22 cellular contexts compared by ENCODE assay signal in the genomic region with DNA sequence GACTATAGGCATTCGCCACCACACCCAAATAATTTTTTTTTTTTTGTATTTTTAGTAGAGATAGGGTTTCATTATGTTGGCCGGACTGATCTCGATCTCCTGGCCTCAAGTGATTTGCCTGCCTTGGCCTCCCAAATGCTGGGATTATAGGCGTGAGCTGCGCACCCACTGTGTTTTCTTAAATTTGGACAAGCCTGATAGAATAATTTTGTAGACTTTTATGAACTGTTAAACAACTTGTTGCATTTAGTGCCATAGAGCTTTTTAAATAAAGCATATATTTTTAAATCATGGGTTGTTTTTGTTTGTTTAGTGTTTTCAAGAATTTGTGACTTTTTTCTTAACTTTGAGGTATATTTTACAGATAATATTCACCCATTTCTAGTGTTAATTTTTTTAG. TPM values are rescaled to one million over a fixed set of nuclear protein-coding genes. Genes with fewer than 3 reads are reported as not detected.
A peak's percentile ranks its signal among the peaks of the same experiment; 100 is the strongest.
DNase-seq lines count a peak whose midpoint lies in the region; ATAC-seq and TF ChIP-seq lines count a peak whose summit lies in the region.
"Had no signal": no experiment of that assay in that cellular context is flagged by ENCODE, and none has a peak within 500 bp of the region (broad histone marks: within the 10 kb centered on the region; RNA-seq: fewer than 3 reads in every experiment).

No MANE protein-coding gene starts in this region.

- H3K4me3 Mint-ChIP-seq in WTC11 = peak overlapping the region; percentile 36
- H3K4me3 Mint-ChIP-seq in naive thymus-derived CD8-positive, alpha-beta T cell = peak overlapping the region in 8 of 10 donors; percentile 22 to 71 (median 52)

- no peak for ATAC-seq in WTC11
- no peak for ATAC-seq in naive thymus-derived CD8-positive, alpha-beta T cell
- ATAC-seq in left lung = no peak
- ATAC-seq in GM21447 (IDR thresholded peaks at IDR 0.05; ENCODE audit: unreplicated experiment) = no peak
- ATAC-seq in foreskin keratinocyte = no peak
- ATAC-seq: Panc1 had no signal

- H3K4me2 ChIP-seq in BLaER1 treated with 17β-estradiol and CSF1 and Interleukin-3, amounts not matched to agents 10 nM and 100 nM = peak overlapping the region; percentile 8 to 49 (median 36); a peak in 18 of 22 replicates
- peak overlapping the region; percentile 55 for H3K4me2 ChIP-seq in GM23248 (ENCODE audit: unreplicated experiment)

- CTCF ChIA-PET in WTC11 (lab: Charles Lee) = interaction anchor here (0.6 to 0.9 kb wide), 2 partner anchors 106 to 1873 kb away, joined by 3 to 7 read pairs; no protein-coding TSS in a partner anchor

- peaks cover 24% of the 10 kb centered on the region for H3K4me1 Mint-ChIP-seq in WTC11
- peaks cover 17 to 66% (median 48%) of the 10 kb centered on the region in 4 donors for H3K4me1 Mint-ChIP-seq in naive thymus-derived CD8-positive, alpha-beta T cell

- peak overlapping the region in 3 of 11 experiments; percentile 14 to 54 (median 15); a peak in 2 of 22 replicates for H3K9ac ChIP-seq in BLaER1 treated with 17β-estradiol and CSF1 and Interleukin-3, amounts not matched to agents 10 nM and 100 nM
- H3K9ac ChIP-seq in GM23248 = peak overlapping the region; percentile 24; the same call in 1 of the 2 replicates

- H3K27me3 Mint-ChIP-seq in WTC11 (ENCODE audit: low read depth) = no peaks in the 10 kb centered on the region
- no peaks in the 10 kb centered on the region for H3K27me3 Mint-ChIP-seq in naive thymus-derived CD8-positive, alpha-beta T cell

- H3K9me3 ChIP-seq in BLaER1 treated with 17β-estradiol and CSF1 and Interleukin-3, amounts not matched to agents 10 nM and 100 nM (replicated peaks in 1 of 11) = peaks cover 0 to under 1% (median 0%) of the 10 kb centered on the region in 11 experiments; a peak in 2 of 22 replicates
- H3K9me3 ChIP-seq in GM23248 (ENCODE audit: low read depth) = no peaks in the 10 kb centered on the region
- H3K9me3 ChIP-seq in left lung = no peaks in the 10 kb centered on the region
- H3K9me3 ChIP-seq: colonic mucosa, sigmoid colon, thoracic aorta had no signal

- no peak overlapping the region for H3K27ac Mint-ChIP-seq in WTC11
- H3K27ac Mint-ChIP-seq in naive thymus-derived CD8-positive, alpha-beta T cell = peak overlapping the region in 6 of 10 donors; percentile 2 to 93 (median 60)

- intact Hi-C loops in left lung (cut with DNase I) = no loop called here

- WGBS in GM23248 (ENCODE audit: low coverage in 1 of 2, low lambda C conversion rate in 2 of 2, missing lambda C conversion rate in 2 of 2), 2 experiments = 77 to 79% methylated on average over 5 of the region's 5 CpGs

- peaks cover 6 to 93% (median 62%) of the 10 kb centered on the region in 11 experiments; a peak in 19 of 22 replicates for H4K20me1 ChIP-seq in BLaER1 treated with 17β-estradiol and CSF1 and Interleukin-3, amounts not matched to agents 10 nM and 100 nM
- H4K20me1 ChIP-seq in GM23248 (ENCODE audit: insufficient read depth) = no peaks in the 10 kb centered on the region

- H3K9me3 Mint-ChIP-seq in WTC11 = no peaks in the 10 kb centered on the region
- no peaks in the 10 kb centered on the region for H3K9me3 Mint-ChIP-seq in naive thymus-derived CD8-positive, alpha-beta T cell

- in situ Hi-C loops in GM23248 (cut with MboI) = no loop called here

- TF ChIP-seq CTCF in WTC11 (IDR thresholded peaks at IDR 0.05) (no peak), left lung (IDR thresholded peaks at IDR 0.05) (no peak), foreskin keratinocyte (conservative IDR thresholded peaks at IDR 0.05) (no peak)

- H3K4me3 ChIP-seq in BLaER1 treated with 17β-estradiol and CSF1 and Interleukin-3, amounts not matched to agents 10 nM and 100 nM = no peak overlapping the region
- H3K4me3 ChIP-seq in GM23248 (0 out of 2 replicates have a peak overlapping the region, but pooled peaks have one; percentile 15), left lung (no peak overlapping the region)
- H3K4me3 ChIP-seq: colonic mucosa, lung, sigmoid colon, thoracic aorta had no signal

- H3K27me3 ChIP-seq in BLaER1 treated with 17β-estradiol and CSF1 and Interleukin-3, amounts not matched to agents 10 nM and 100 nM = no peaks in the 10 kb centered on the region
- no peaks in the 10 kb centered on the region for H3K27me3 ChIP-seq in GM23248 (replicated peaks; ENCODE audit: insufficient read depth)
- no peaks in the 10 kb centered on the region for H3K27me3 ChIP-seq in left lung
- H3K27me3 ChIP-seq in foreskin keratinocyte = no peaks in the 10 kb centered on the region
- H3K27me3 ChIP-seq: colonic mucosa, sigmoid colon had no signal

- peaks cover 21 to 40% (median 24%) of the 10 kb centered on the region in 10 experiments; a peak in 19 of 20 replicates for H3K4me1 ChIP-seq in BLaER1 treated with 17β-estradiol and CSF1 and Interleukin-3, amounts not matched to agents 10 nM and 100 nM
- H3K4me1 ChIP-seq in GM23248 (ENCODE audit: insufficient read depth) (peaks cover 13% of the 10 kb centered on the region), left lung (peaks cover 17 to 37% of the 10 kb centered on the region in 2 donors), foreskin keratinocyte (peaks cover 4% of the 10 kb centered on the region)
- H3K4me1 ChIP-seq: colonic mucosa had no signal

- H2AFZ ChIP-seq in GM23248 = no peak overlapping the region

- no peaks in the 10 kb centered on the region for H3K9me2 ChIP-seq in GM23248 (ENCODE audit: insufficient read depth)

- H3K79me2 ChIP-seq in GM23248 (ENCODE audit: insufficient read depth) = peaks cover 98% of the 10 kb centered on the region

- POLR2A ChIA-PET in WTC11 (lab: Charles Lee) = interaction anchor here (0.6 to 0.8 kb wide), 2 partner anchors 11 to 13 kb away, joined by 4 to 7 read pairs; a partner anchor contains a TSS
- POLR2A ChIA-PET in naive thymus-derived CD8-positive, alpha-beta T cell (lab: Charles Lee) = no interaction called here

- H3K27ac ChIP-seq in BLaER1 treated with 17β-estradiol and CSF1 and Interleukin-3, amounts not matched to agents 10 nM and 100 nM = no peak overlapping the region
- H3K27ac ChIP-seq in GM23248 = no peak overlapping the region
- no peak overlapping the region for H3K27ac ChIP-seq in left lung
- H3K27ac ChIP-seq in foreskin keratinocyte = no peak overlapping the region
- H3K27ac ChIP-seq: colonic mucosa, epithelial cell of prostate, sigmoid colon, thoracic aorta had no signal

- H3K36me3 Mint-ChIP-seq in WTC11 = peaks cover 51% of the 10 kb centered on the region
- peaks cover 0 to 74% (median 12%) of the 10 kb centered on the region in 3 donors for H3K36me3 Mint-ChIP-seq in naive thymus-derived CD8-positive, alpha-beta T cell

- DNase-seq in GM23248 (no peak), WTC11 (ENCODE audit: low spot score) (no peak), left lung (no peak), SHP77 (lab: John Stamatoyannopoulos, UW) (no peak), foreskin keratinocyte (no peak)
- no peak for DNase-seq in naive thymus-derived CD8-positive, alpha-beta T cell
- DNase-seq: activated gamma-delta T cell treated with Interleukin-2 at 50 U/mL for 16 hours; AML-193; colonic mucosa; HCEC 1CT; MV-4-11; NCI-H2107; NCI-H69; sigmoid colon; stimulated activated CD4-positive, alpha-beta T cell treated with anti-CD3 and anti-CD28 coated beads, Interleukin-2, amount 100 ng/mL, for 48 hours; SW 1271 had no signal

- peaks cover 72 to 80% (median 75%) of the 10 kb centered on the region in 11 experiments for H3K36me3 ChIP-seq in BLaER1 treated with 17β-estradiol and CSF1 and Interleukin-3, amounts not matched to agents 10 nM and 100 nM
- H3K36me3 ChIP-seq in GM23248 (ENCODE audit: low read depth) (peaks cover 35% of the 10 kb centered on the region), left lung (peaks cover 0 to 68% of the 10 kb centered on the region in 2 donors)
- H3K36me3 ChIP-seq: colonic mucosa had no signal

- H3F3A ChIP-seq in GM23248 (ENCODE audit: insufficient read depth) = no peaks in the 10 kb centered on the region

TF ChIP-seq in WTC11, 78 proteins besides CTCF, POLR2A, EP300 and RAD21 (continues in another document):
- TF ChIP-seq FOXJ3 (CRISPR knock-in tag; IDR thresholded peaks at IDR 0.05; ENCODE audit: borderline replicate concordance) (no peak), FOXP1 (CRISPR knock-in tag; IDR thresholded peaks at IDR 0.05; ENCODE audit: borderline replicate concordance) (no peak)
- TF ChIP-seq, protein P1, sequence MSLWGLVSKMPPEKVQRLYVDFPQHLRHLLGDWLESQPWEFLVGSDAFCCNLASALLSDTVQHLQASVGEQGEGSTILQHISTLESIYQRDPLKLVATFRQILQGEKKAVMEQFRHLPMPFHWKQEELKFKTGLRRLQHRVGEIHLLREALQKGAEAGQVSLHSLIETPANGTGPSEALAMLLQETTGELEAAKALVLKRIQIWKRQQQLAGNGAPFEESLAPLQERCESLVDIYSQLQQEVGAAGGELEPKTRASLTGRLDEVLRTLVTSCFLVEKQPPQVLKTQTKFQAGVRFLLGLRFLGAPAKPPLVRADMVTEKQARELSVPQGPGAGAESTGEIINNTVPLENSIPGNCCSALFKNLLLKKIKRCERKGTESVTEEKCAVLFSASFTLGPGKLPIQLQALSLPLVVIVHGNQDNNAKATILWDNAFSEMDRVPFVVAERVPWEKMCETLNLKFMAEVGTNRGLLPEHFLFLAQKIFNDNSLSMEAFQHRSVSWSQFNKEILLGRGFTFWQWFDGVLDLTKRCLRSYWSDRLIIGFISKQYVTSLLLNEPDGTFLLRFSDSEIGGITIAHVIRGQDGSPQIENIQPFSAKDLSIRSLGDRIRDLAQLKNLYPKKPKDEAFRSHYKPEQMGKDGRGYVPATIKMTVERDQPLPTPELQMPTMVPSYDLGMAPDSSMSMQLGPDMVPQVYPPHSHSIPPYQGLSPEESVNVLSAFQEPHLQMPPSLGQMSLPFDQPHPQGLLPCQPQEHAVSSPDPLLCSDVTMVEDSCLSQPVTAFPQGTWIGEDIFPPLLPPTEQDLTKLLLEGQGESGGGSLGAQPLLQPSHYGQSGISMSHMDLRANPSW (CRISPR knock-in tag; conservative IDR thresholded peaks at IDR 0.05; ENCODE audit: low read depth) = no peak

RNA-seq across cellular contexts. Expression of a gene that starts 4.8 kb away (rescaled TPM):
- total RNA-seq in GM23248 (2014; rRNA removed; shearing (Covaris generic)) = 85.7 and 86.5 TPM in 2 replicates
- polyA plus RNA-seq in GM23248 (2016; fragmentation: Nextera tagmentation; extraction: Ambion mirVana) = 124 and 135 TPM in 2 replicates
- total RNA-seq in WTC11 (2021) = 45.6 to 58.2 TPM (median 46.8 TPM) in 3 replicates
- 10 to 100 TPM; 49.5 to 53.6 TPM for total RNA-seq in naive thymus-derived CD8-positive, alpha-beta T cell
- polyA plus RNA-seq in naive thymus-derived CD8-positive, alpha-beta T cell = 10 to 100 TPM; 75.3 to 92.8 (median 83.9) TPM
- 10 to 100 TPM; 28.2 to 30.7 TPM for total RNA-seq in left lung
- 60.7 and 64.6 TPM in 2 replicates for total RNA-seq in foreskin keratinocyte
- 25.3 and 29.4 TPM in 2 replicates for polyA plus RNA-seq in foreskin keratinocyte

RNA-seq across cellular contexts. Expression of a gene that starts 10.5 kb away (rescaled TPM):
- total RNA-seq in GM23248 (2014; rRNA removed; shearing (Covaris generic)) = 41.3 and 45.8 TPM in 2 replicates
- polyA plus RNA-seq in GM23248 (2016; fragmentation: Nextera tagmentation; extraction: Ambion mirVana) (108 and 113 TPM in 2 replicates), foreskin keratinocyte (112 and 123 TPM in 2 replicates)
- total RNA-seq in WTC11 (2021) (176 to 178 TPM (median 177 TPM) in 3 replicates), left lung (10 to 100 TPM; 34.2 to 54.3 TPM), foreskin keratinocyte (111 and 126 TPM in 2 replicates)
- 1 to 10 TPM; 4.2 to 5.3 TPM for total RNA-seq in naive thymus-derived CD8-positive, alpha-beta T cell
- polyA plus RNA-seq in naive thymus-derived CD8-positive, alpha-beta T cell = 1 to 10 TPM; 3.0 to 6.0 (median 5.4) TPM
